Comparison of ENCODE assay signal across 21 cellular contexts in the genomic region with DNA sequence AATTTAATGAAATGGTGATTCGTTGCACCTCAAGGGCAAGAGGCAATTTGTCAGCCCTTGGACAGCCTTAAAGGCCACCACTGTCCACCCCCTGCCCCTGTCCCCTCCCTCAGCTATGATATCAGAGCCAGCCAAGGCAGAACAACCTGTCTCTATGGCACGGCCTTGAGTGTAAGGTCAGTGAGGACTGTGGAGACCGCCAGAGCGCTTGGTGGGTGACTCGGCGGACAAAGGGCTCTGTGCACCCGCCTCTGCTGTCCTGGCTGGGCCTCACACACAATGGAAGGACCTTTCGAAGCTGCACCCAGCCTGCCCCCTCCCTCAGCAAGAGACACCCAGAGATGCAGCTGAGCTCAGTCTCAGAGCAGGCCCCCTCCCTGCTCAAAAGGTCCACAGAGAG.
"Had no signal": no experiment of that assay in that cellular context is flagged by ENCODE, and none has a peak within 500 bp of the region (broad histone marks: within the 10 kb centered on the region; RNA-seq: fewer than 3 reads in every experiment).

No MANE protein-coding gene starts in this region.

- H3K27me3 ChIP-seq: body of pancreas, cardiac muscle cell, heart right ventricle, stomach, suprapubic skin, transverse colon, uterus had no signal

- H3K4me3 ChIP-seq: body of pancreas, cardiac muscle cell, heart right ventricle, lower lobe of right lung, skin epidermis, stomach, suprapubic skin, transverse colon, uterus had no signal

- H3K4me1 Mint-ChIP-seq: activated CD4-positive, alpha-beta T cell treated with anti-CD3 and anti-CD28 coated beads for 36 hours had no signal

- H3K4me3 Mint-ChIP-seq: activated B cell treated with CpG ODN at 0.5 μM for 24 hours; activated CD4-positive, alpha-beta T cell treated with anti-CD3 and anti-CD28 coated beads for 36 hours; activated naive CD4-positive, alpha-beta T cell treated with anti-CD3 and anti-CD28 coated beads, Interleukin-2, amount 10 ng/mL, durations not matched to agents 7 days and 5 days; activated T-cell treated with anti-CD3 and anti-CD28 coated beads, Interleukin-2, amount 50 U/mL, for 72 hours; natural killer cell; stimulated activated memory B cell treated with anti-CD40 and anti-IgM and Interleukin-4, amounts not matched to agents 10 μg/mL and 1 μg/mL and 100 μg/mL, for 72 hours; T-helper 1 cell treated with Interleukin-12 subunit alpha and Interleukin-12 subunit beta and Interleukin-4 antibody, amounts not matched to agents 30 μg/mL and 1 μg/mL, for 36 hours had no signal

- H3K9ac ChIP-seq: parathyroid adenoma had no signal

- H3K9me3 ChIP-seq: body of pancreas, heart right ventricle, lower lobe of right lung, stomach, suprapubic skin, transverse colon, uterus had no signal

- H3K36me3 Mint-ChIP-seq: activated naive CD4-positive, alpha-beta T cell treated with anti-CD3 and anti-CD28 coated beads, Interleukin-2, amount 10 ng/mL, durations not matched to agents 7 days and 5 days; natural killer cell; stimulated activated memory B cell treated with anti-CD40 and anti-IgM and Interleukin-4, amounts not matched to agents 10 μg/mL and 1 μg/mL and 100 μg/mL, for 72 hours had no signal

- H3K4me1 ChIP-seq: body of pancreas, parathyroid adenoma, uterus had no signal

- H3K27ac Mint-ChIP-seq: activated B cell treated with CpG ODN at 0.5 μM for 24 hours; activated CD4-positive, alpha-beta T cell treated with anti-CD3 and anti-CD28 coated beads for 36 hours; activated naive CD4-positive, alpha-beta T cell treated with anti-CD3 and anti-CD28 coated beads, Interleukin-2, amount 10 ng/mL, durations not matched to agents 7 days and 5 days; activated T-cell treated with anti-CD3 and anti-CD28 coated beads, Interleukin-2, amount 50 U/mL, for 72 hours; natural killer cell; stimulated activated memory B cell treated with anti-CD40 and anti-IgM and Interleukin-4, amounts not matched to agents 10 μg/mL and 1 μg/mL and 100 μg/mL, for 72 hours; T-helper 1 cell treated with Interleukin-12 subunit alpha and Interleukin-12 subunit beta and Interleukin-4 antibody, amounts not matched to agents 30 μg/mL and 1 μg/mL, for 36 hours had no signal

- DNase-seq: activated B cell treated with CpG ODN at 0.5 μM for 24 hours; activated CD4-positive, alpha-beta T cell treated with anti-CD3 and anti-CD28 coated beads for 36 hours; activated CD4-positive, alpha-beta T cell treated with anti-CD3 and anti-CD28 coated beads, Interleukin-2, amount 50 U/mL, for 4 hours; activated effector memory CD4-positive, alpha-beta T cell treated with anti-CD3 and anti-CD28 coated beads, Interleukin-2, amount 50 U/mL, for 16 hours; activated naive CD4-positive, alpha-beta T cell treated with anti-CD3 and anti-CD28 coated beads, Interleukin-2, amount 10 ng/mL, durations not matched to agents 7 days and 5 days; activated T-cell treated with anti-CD3 and anti-CD28 coated beads, Interleukin-2, amount 50 U/mL, for 72 hours; body of pancreas; heart right ventricle; lower lobe of right lung; natural killer cell; right cardiac atrium; stomach; transverse colon; uterus had no signal

- H3K9me3 Mint-ChIP-seq: activated B cell treated with CpG ODN at 0.5 μM for 24 hours; activated naive CD4-positive, alpha-beta T cell treated with anti-CD3 and anti-CD28 coated beads, Interleukin-2, amount 10 ng/mL, durations not matched to agents 7 days and 5 days; activated T-cell treated with anti-CD3 and anti-CD28 coated beads, Interleukin-2, amount 50 U/mL, for 72 hours; natural killer cell; stimulated activated memory B cell treated with anti-CD40 and anti-IgM and Interleukin-4, amounts not matched to agents 10 μg/mL and 1 μg/mL and 100 μg/mL, for 72 hours; T-helper 1 cell treated with Interleukin-12 subunit alpha and Interleukin-12 subunit beta and Interleukin-4 antibody, amounts not matched to agents 30 μg/mL and 1 μg/mL, for 36 hours had no signal

- H3K36me3 ChIP-seq: cardiac muscle cell, heart right ventricle, lower lobe of right lung, stomach, suprapubic skin, transverse colon, uterus had no signal

- H3K27ac ChIP-seq: body of pancreas, cardiac muscle cell, heart right ventricle, lower lobe of right lung, parathyroid adenoma, stomach, suprapubic skin, transverse colon, uterus had no signal

- ATAC-seq: activated CD4-positive, alpha-beta T cell treated with anti-CD3 and anti-CD28 coated beads for 36 hours; activated T-cell treated with anti-CD3 and anti-CD28 coated beads, Interleukin-2, amount 50 U/mL, for 72 hours; body of pancreas; heart right ventricle; left lobe of liver; lower lobe of right lung; natural killer cell; right cardiac atrium; stimulated activated memory B cell treated with anti-CD40 and anti-IgM and Interleukin-4, amounts not matched to agents 10 μg/mL and 1 μg/mL and 100 μg/mL, for 72 hours had no signal
